In genomic region chr19:19530889-19531288, GRCh38 we compare ENCODE assay signal across 24 cellular contexts. TPM values are rescaled to one million over a fixed set of nuclear protein-coding genes. Genes with fewer than 3 reads are reported as not detected.
DNase-seq lines count a peak whose midpoint lies in the region; ATAC-seq, FAIRE-seq and TF ChIP-seq lines count a peak whose summit lies in the region.
"Had no signal": no experiment of that assay in that cellular context is flagged by ENCODE, and none has a peak within 500 bp of the region (broad histone marks: within the 10 kb centered on the region; RNA-seq: fewer than 3 reads in every experiment).

No MANE protein-coding gene starts in this region.

- TF ChIP-seq EP300 in H1 (IDR thresholded peaks at IDR 0.05; ENCODE audit: borderline replicate concordance in 1 of 2, low read depth in 2 of 2, low read length in 2 of 2) = no peak

- H3K27ac ChIP-seq in IMR-90 (ENCODE audit: insufficient read depth, low read length) (no peak overlapping the region), H1 (ENCODE audit: low read depth, low read length) (no peak overlapping the region)
- H3K27ac ChIP-seq: gastroesophageal sphincter, left ventricle myocardium inferior, psoas muscle, upper lobe of left lung had no signal

- H3K36me3 Mint-ChIP-seq in activated T-cell treated with anti-CD3 and anti-CD28 coated beads, Interleukin-2, amount 50 U/mL, for 24 hours (ENCODE audit: low read depth) = peaks cover 52% of the 10 kb centered on the region
- H3K36me3 Mint-ChIP-seq in stimulated activated effector memory CD8-positive, alpha-beta T cell treated with anti-CD3 and anti-CD28 coated beads, Interleukin-12 subunit alpha, Interleukin-12 subunit beta, amount 100 ng/mL, for 72 hours = peaks cover 50% of the 10 kb centered on the region

- no peak overlapping the region for H3K14ac ChIP-seq in IMR-90 (replicated peaks; ENCODE audit: low read depth, low read length)
- no peak overlapping the region for H3K14ac ChIP-seq in H1 (ENCODE audit: insufficient read length)

- POLR2A ChIA-PET in IMR-90 (lab: Charles Lee; ENCODE audit: unreplicated experiment) = no interaction called here
- POLR2A ChIA-PET in H1 (lab: Charles Lee; ENCODE audit: partially characterized antibody) = interaction anchor here (0.6 to 3.5 kb wide), 9 partner anchors 10 to 452 kb away, joined by 3 to 34 read pairs (median 4); partner anchors contain the start of genes GATAD2A, GMIP, LPAR2 and NDUFA13

- H4K20me1 ChIP-seq in IMR-90 (ENCODE audit: insufficient read depth, low read length) = peaks cover 19% of the 10 kb centered on the region
- H4K20me1 ChIP-seq in H1 (replicated peaks in 1 of 2; ENCODE audit: control insufficient read depth in 1 of 2, insufficient read depth in 2 of 2, low read length in 2 of 2) = peaks cover 3 to 25% of the 10 kb centered on the region in 2 experiments

- H3K36me3 ChIP-seq in IMR-90 (ENCODE audit: control insufficient read depth, insufficient read depth, low read length) (peaks cover 19% of the 10 kb centered on the region; the same call in 1 of the 2 replicates), H1 (ENCODE audit: control insufficient read depth in 2 of 4, insufficient read depth in 4 of 4, low read length in 3 of 4) (peaks cover 0 to 23% (median 10%) of the 10 kb centered on the region in 4 experiments; a peak in 6 of 8 replicates)

- TF ChIP-seq POLR2A in IMR-90 (IDR thresholded peaks at IDR 0.05; ENCODE audit: low read depth, low read length) = no peak
- TF ChIP-seq POLR2A in H1 (IDR thresholded peaks at IDR 0.05; ENCODE audit: control extremely low read depth in 1 of 2, low read depth in 2 of 2, low read length in 2 of 2) = no peak

- H2BK5ac ChIP-seq in IMR-90 (ENCODE audit: low read depth, low read length, poor library complexity, severe bottlenecking) (no peak overlapping the region), H1 (ENCODE audit: low read depth, low read length) (no peak overlapping the region)

- H3K79me1 ChIP-seq in IMR-90 (ENCODE audit: low read depth in 1 of 2, low read length in 2 of 2) (peaks cover 0 to 5% of the 10 kb centered on the region in 2 experiments; a peak in 1 of 4 replicates), H1 (ENCODE audit: low read depth, low read length) (no peaks in the 10 kb centered on the region)

- H3K23ac ChIP-seq in IMR-90 (ENCODE audit: low read depth, low read length) (no peak overlapping the region), H1 (ENCODE audit: insufficient read length) (no peak overlapping the region)

- intact Hi-C loops in IMR-90 (cut with micrococcal nuclease) = no loop called here

- H2AK9ac ChIP-seq in IMR-90 (replicated peaks; ENCODE audit: low read depth, low read length, poor library complexity) = no peak overlapping the region

- H2AFZ ChIP-seq in IMR-90 (replicated peaks; ENCODE audit: low read length, poor library complexity) (no peak overlapping the region), H1 (ENCODE audit: low read length) (no peak overlapping the region)

- no peaks in the 10 kb centered on the region for H3K27me3 Mint-ChIP-seq in activated T-cell treated with anti-CD3 and anti-CD28 coated beads, Interleukin-2, amount 50 U/mL, for 24 hours
- H3K27me3 Mint-ChIP-seq: activated B cell treated with CpG ODN at 0.5 μM for 24 hours; activated CD4-positive, alpha-beta memory T cell treated with anti-CD3 and anti-CD28 coated beads for 36 hours; IgD-negative memory B cell had no signal

- H3K9me1 ChIP-seq in IMR-90 (ENCODE audit: insufficient read depth, low read length) = no peaks in the 10 kb centered on the region

- TF ChIP-seq RAD21 in IMR-90 (IDR thresholded peaks at IDR 0.05; ENCODE audit: low read length) (no peak), H1 (IDR thresholded peaks at IDR 0.05 in 1 of 2, conservative IDR thresholded peaks at IDR 0.05 in 1 of 2; ENCODE audit: low read depth in 2 of 2, low read length in 2 of 2) (no peak)

- in situ Hi-C loops in IMR-90 (cut with MboI; ENCODE audit: low sequenced_read_pairs) = loop anchor here (25.0 kb wide), 1 partner anchor 431 kb away; no protein-coding TSS in a partner anchor

- BruUV-seq in IMR-90 (replicated peaks; lab: Mats Ljungman, UMichigan) = no TSS peak

- no peak for DNase-seq in activated T-cell treated with anti-CD3 and anti-CD28 coated beads, Interleukin-2, amount 50 U/mL, for 24 hours
- no peak for DNase-seq in activated T-cell treated with anti-CD3 and anti-CD28 coated beads, Interleukin-2, amount 50 U/mL, for 48 hours
- no peak for DNase-seq in IMR-90
- DNase-seq in H1 (ENCODE audit: low read depth in 1 of 2, low spot score in 2 of 2) = no peak
- no peak for DNase-seq in stimulated activated effector memory CD8-positive, alpha-beta T cell treated with anti-CD3 and anti-CD28 coated beads, Interleukin-12 subunit alpha, Interleukin-12 subunit beta, amount 100 ng/mL, for 72 hours (ENCODE audit: low spot score in 2 of 2)
- DNase-seq in NCI-H1092 (lab: John Stamatoyannopoulos, UW) = no peak
- no peak for DNase-seq in NCI-H1436 treated with DMSO at 0.1 percent for 48 hours (lab: John Stamatoyannopoulos, UW)
- no peak for DNase-seq in NCI-H774 (lab: John Stamatoyannopoulos, UW)
- DNase-seq: activated B cell treated with CpG ODN at 0.5 μM for 24 hours; activated CD4-positive, alpha-beta memory T cell treated with anti-CD3 and anti-CD28 coated beads for 36 hours; central memory CD4-positive, alpha-beta T cell; left ventricle myocardium inferior; NCI-H1105; NCI-H2081; NCI-H446; psoas muscle; SK-N-SH; T1000 had no signal

- H4K91ac ChIP-seq in IMR-90 (ENCODE audit: insufficient read depth, low read depth, low read length) = no peak overlapping the region
- no peak overlapping the region for H4K91ac ChIP-seq in H1 (replicated peaks; ENCODE audit: insufficient read length, low read length)

- TF ChIP-seq CTCF in IMR-90 (conservative IDR thresholded peaks at IDR 0.05; ENCODE audit: low read depth, low read length) = no peak
- no peak for TF ChIP-seq CTCF in H1 (IDR thresholded peaks at IDR 0.05; ENCODE audit: control extremely low read depth in 1 of 3, insufficient read depth in 1 of 3, low read depth in 1 of 3, low read length in 3 of 3)

- H2BK12ac ChIP-seq in H1 (ENCODE audit: low read depth, low read length) = no peak overlapping the region

- no peak for FAIRE-seq in H1 (lab: Jason Lieb, UNC)
- FAIRE-seq: GM12891, islet of Langerhans had no signal

- no peak overlapping the region for H2AK5ac ChIP-seq in IMR-90 (ENCODE audit: low read depth, low read length)
- no peak overlapping the region for H2AK5ac ChIP-seq in H1 (ENCODE audit: low read depth, low read length)

- H3K4me1 ChIP-seq in IMR-90 (ENCODE audit: control insufficient read depth, insufficient read depth, low read length) (peaks cover 7% of the 10 kb centered on the region), H1 (replicated peaks in 1 of 4; ENCODE audit: control insufficient read depth in 3 of 4, insufficient read depth in 4 of 4, low read length in 3 of 4) (peaks cover 0 to 3% (median 3%) of the 10 kb centered on the region in 4 experiments; a peak in 3 of 7 replicates)
- H3K4me1 ChIP-seq: HAP-1 had no signal

- H3K9ac ChIP-seq in IMR-90 (ENCODE audit: low read depth, low read length) (no peak overlapping the region), H1 (replicated peaks in 1 of 4; ENCODE audit: extremely low read depth in 1 of 4, low read depth in 3 of 4, low read length in 3 of 4) (no peak overlapping the region)
- H3K9ac ChIP-seq: SK-N-SH had no signal

- WGBS in IMR-90 (ENCODE audit: extremely low coverage in 2 of 2, insufficient read length in 1 of 2), 2 experiments = 90% methylated on average over 3 of the region's 4 CpGs; no CpG with 5 or more reads in 1 of the 2 experiments
- WGBS in H1 (ENCODE audit: extremely low coverage in 1 of 2, insufficient coverage in 1 of 2, insufficient read length in 1 of 2, insufficient replicate concordance in 2 of 2, low coverage in 1 of 2, low lambda C conversion rate in 2 of 2, missing lambda C conversion rate in 1 of 2), 2 experiments = 92% methylated on average over 4 of the region's 4 CpGs; no CpG with 5 or more reads in 1 of the 2 experiments

- H2BK120ac ChIP-seq in IMR-90 (ENCODE audit: low read depth, low read length) = no peak overlapping the region
- no peak overlapping the region for H2BK120ac ChIP-seq in H1 (replicated peaks; ENCODE audit: low read depth, low read length)

- H3K27me3 ChIP-seq in IMR-90 (ENCODE audit: control insufficient read depth, insufficient read depth, low read length) = no peaks in the 10 kb centered on the region
- no peaks in the 10 kb centered on the region; a peak in 1 of 7 replicates for H3K27me3 ChIP-seq in H1 (replicated peaks in 1 of 4; ENCODE audit: control insufficient read depth in 3 of 4, extremely low read depth in 1 of 4, insufficient read depth in 3 of 4, low read length in 3 of 4)
- H3K27me3 ChIP-seq: gastroesophageal sphincter, upper lobe of left lung had no signal

- H3K4me1 Mint-ChIP-seq in activated T-cell treated with anti-CD3 and anti-CD28 coated beads, Interleukin-2, amount 50 U/mL, for 24 hours (ENCODE audit: low read depth) = peaks cover 12% of the 10 kb centered on the region
- H3K4me1 Mint-ChIP-seq in stimulated activated effector memory CD8-positive, alpha-beta T cell treated with anti-CD3 and anti-CD28 coated beads, Interleukin-12 subunit alpha, Interleukin-12 subunit beta, amount 100 ng/mL, for 72 hours = peaks cover 20% of the 10 kb centered on the region

- H3K9me3 ChIP-seq in IMR-90 (ENCODE audit: control insufficient read depth, insufficient read depth, low read length) = no peaks in the 10 kb centered on the region
- no peaks in the 10 kb centered on the region for H3K9me3 ChIP-seq in H1 (ENCODE audit: insufficient read depth in 2 of 2, low read depth in 1 of 2, low read length in 1 of 2)
- H3K9me3 ChIP-seq: gastroesophageal sphincter, HAP-1, left ventricle myocardium inferior, psoas muscle, SK-N-SH, upper lobe of left lung had no signal

- no peak overlapping the region for H2BK15ac ChIP-seq in IMR-90 (ENCODE audit: low read depth, low read length)
- H2BK15ac ChIP-seq in H1 (ENCODE audit: low read length) = no peak overlapping the region

- H3K4me2 ChIP-seq in IMR-90 (ENCODE audit: low read depth, low read length) (no peak overlapping the region), H1 (ENCODE audit: insufficient read depth in 1 of 2, low read depth in 2 of 2, low read length in 2 of 2) (no peak overlapping the region)
- H3K4me2 ChIP-seq: SK-N-SH had no signal

- H3K4me3 Mint-ChIP-seq in activated T-cell treated with anti-CD3 and anti-CD28 coated beads, Interleukin-2, amount 50 U/mL, for 24 hours = no peak overlapping the region
- H3K4me3 Mint-ChIP-seq in stimulated activated effector memory CD8-positive, alpha-beta T cell treated with anti-CD3 and anti-CD28 coated beads, Interleukin-12 subunit alpha, Interleukin-12 subunit beta, amount 100 ng/mL, for 72 hours = no peak overlapping the region
- H3K4me3 Mint-ChIP-seq: activated B cell treated with CpG ODN at 0.5 μM for 24 hours; activated CD4-positive, alpha-beta memory T cell treated with anti-CD3 and anti-CD28 coated beads for 36 hours had no signal

- no peaks in the 10 kb centered on the region for H3K9me3 Mint-ChIP-seq in activated T-cell treated with anti-CD3 and anti-CD28 coated beads, Interleukin-2, amount 50 U/mL, for 24 hours
- H3K9me3 Mint-ChIP-seq in stimulated activated effector memory CD8-positive, alpha-beta T cell treated with anti-CD3 and anti-CD28 coated beads, Interleukin-12 subunit alpha, Interleukin-12 subunit beta, amount 100 ng/mL, for 72 hours = no peaks in the 10 kb centered on the region
- H3K9me3 Mint-ChIP-seq: activated B cell treated with CpG ODN at 0.5 μM for 24 hours; activated CD4-positive, alpha-beta memory T cell treated with anti-CD3 and anti-CD28 coated beads for 36 hours; IgD-negative memory B cell had no signal

- H2BK20ac ChIP-seq in IMR-90 (ENCODE audit: low read depth, low read length) = no peak overlapping the region
- no peak overlapping the region for H2BK20ac ChIP-seq in H1 (ENCODE audit: low read length)

- CTCF ChIA-PET in IMR-90 (lab: Yijun Ruan, JAX) (interaction anchor here (1.0 to 1.2 kb wide), 2 partner anchors 21 to 23 kb away, joined by 3 read pairs; no protein-coding TSS in a partner anchor), H1 (lab: Charles Lee; ENCODE audit: partially characterized antibody) (interaction anchor here (0.5 to 6.7 kb wide), 15 partner anchors 9 to 1992 kb away, joined by 3 to 181 read pairs (median 5); partner anchors contain the start of genes GMIP and TSSK6)

- ATAC-seq in IMR-90 (ENCODE audit: low read depth) = 0 out of 2 replicates have a peak, but pooled peaks have one; percentile 1
- no peak for ATAC-seq in stimulated activated effector memory CD8-positive, alpha-beta T cell treated with anti-CD3 and anti-CD28 coated beads, Interleukin-12 subunit alpha, Interleukin-12 subunit beta, amount 100 ng/mL, for 72 hours
- ATAC-seq: gastroesophageal sphincter, psoas muscle had no signal

- dilution Hi-C loops in IMR-90 (cut with HindIII; ENCODE audit: low sequenced_read_pairs, unreplicated experiment) = no loop called here

- no peak overlapping the region for H3K4me3 ChIP-seq in IMR-90 (ENCODE audit: insufficient read depth, low read depth, low read length)
- H3K4me3 ChIP-seq in H1 (ENCODE audit: extremely low read depth in 1 of 4, insufficient read depth in 2 of 4, low read depth in 3 of 4, low read length in 4 of 4) = no peak overlapping the region
- H3K4me3 ChIP-seq: gastroesophageal sphincter, HAP-1, left ventricle myocardium inferior, psoas muscle, upper lobe of left lung had no signal

- peak overlapping the region; percentile 60 for H3K27ac Mint-ChIP-seq in activated T-cell treated with anti-CD3 and anti-CD28 coated beads, Interleukin-2, amount 50 U/mL, for 24 hours
- H3K27ac Mint-ChIP-seq in stimulated activated effector memory CD8-positive, alpha-beta T cell treated with anti-CD3 and anti-CD28 coated beads, Interleukin-12 subunit alpha, Interleukin-12 subunit beta, amount 100 ng/mL, for 72 hours = peak overlapping the region; percentile 85
- H3K27ac Mint-ChIP-seq: activated B cell treated with CpG ODN at 0.5 μM for 24 hours; activated CD4-positive, alpha-beta memory T cell treated with anti-CD3 and anti-CD28 coated beads for 36 hours had no signal

- H4K8ac ChIP-seq in IMR-90 (ENCODE audit: low read depth in 2 of 2, low read length in 2 of 2) (no peak overlapping the region), H1 (ENCODE audit: extremely low read depth, insufficient read depth, low read length) (no peak overlapping the region)

- H3K18ac ChIP-seq in IMR-90 (ENCODE audit: low read depth, low read length) (no peak overlapping the region), H1 (ENCODE audit: extremely low read depth, low read length) (no peak overlapping the region)

- H3K56ac ChIP-seq in IMR-90 (ENCODE audit: extremely low read depth, insufficient read depth, low read length) (no peak overlapping the region), H1 (replicated peaks; ENCODE audit: insufficient read length, low read depth, low read length) (no peak overlapping the region)

- H3K79me2 ChIP-seq in H1 (ENCODE audit: control insufficient read depth in 1 of 2, insufficient read depth in 2 of 2, low read length in 2 of 2) = no peaks in the 10 kb centered on the region

- no peak overlapping the region for H3K4ac ChIP-seq in IMR-90 (ENCODE audit: low read depth, low read length)
- no peak overlapping the region for H3K4ac ChIP-seq in H1 (replicated peaks; ENCODE audit: insufficient read length, low read depth, low read length)

- H3K23me2 ChIP-seq in H1 (ENCODE audit: low read depth, low read length) = no peaks in the 10 kb centered on the region

- no peak overlapping the region for H4K5ac ChIP-seq in IMR-90 (ENCODE audit: low read depth, low read length)
- no peak overlapping the region for H4K5ac ChIP-seq in H1 (ENCODE audit: insufficient read length, low read depth, low read length)

RNA-seq across cellular contexts. Expression of gene YJEFN3, which starts 2.2 kb away (rescaled TPM):
- 0.56 and 0.72 TPM in 2 replicates for total RNA-seq in IMR-90 (2012; rRNA removed)
- polyA plus RNA-seq in IMR-90 (2012; rRNA removed) (4.0 and 4.8 TPM in 2 replicates), H1 (2011; rRNA removed) (9.4 and 17.2 TPM in 2 replicates)
- polyA plus RNA-seq in IMR-90 (2012; cell fraction: cytosol; rRNA removed) = 2.3 and 3.9 TPM in 2 replicates
- polyA plus RNA-seq in IMR-90 (2012; cell fraction: nucleus; rRNA removed; ENCODE audit: low replicate concordance) = 30.3 and 57.8 TPM in 2 replicates
- 5.0 and 5.7 TPM in 2 replicates for total RNA-seq in H1 (2021; fragmentation: NEBNext Ultra II Directional; extraction: Animal tissue kit (Norgen Biotek cat#: 25700))
- 11.9 TPM for polyA plus RNA-seq in H1 (2011; cell fraction: cytosol; rRNA removed)
- polyA plus RNA-seq in H1 (2011; cell fraction: nucleus; rRNA removed) = 42.5 TPM
- polyA plus RNA-seq in H1 (2012, experiment 1 of 2) = 9.3 to 12.5 TPM (median 12.0 TPM) in 4 replicates
- polyA plus RNA-seq in H1 (2012, experiment 2 of 2) = 5.3 TPM
- 5.6 TPM for polyA plus RNA-seq in H1 (2013, experiment 1 of 2)
- polyA plus RNA-seq in H1 (2013, experiment 2 of 2) = 5.0 TPM
- 0.71 and 1.0 TPM in 2 replicates for polyA minus RNA-seq in H1 (2011; rRNA and poly(A)+ RNA removed)
- 1.5 TPM for polyA minus RNA-seq in H1 (2011; cell fraction: cytosol; rRNA and poly(A)+ RNA removed)
- 3.4 TPM for polyA minus RNA-seq in H1 (2011; cell fraction: nucleus; rRNA and poly(A)+ RNA removed)
- polyA plus RNA-seq: IgD-negative memory B cell had no signal

RNA-seq across cellular contexts. Expression of gene CILP2, which starts 7.2 kb away (rescaled TPM):
- total RNA-seq in IMR-90 (2012; rRNA removed) = 0.18 and 0.28 TPM in 2 replicates
- polyA plus RNA-seq in IMR-90 (2012; rRNA removed) (0.87 and 0.96 TPM in 2 replicates), H1 (2011; rRNA removed) (4.4 and 8.2 TPM in 2 replicates)
- 0.65 and 1.2 TPM in 2 replicates for polyA plus RNA-seq in IMR-90 (2012; cell fraction: cytosol; rRNA removed)
- polyA plus RNA-seq in IMR-90 (2012; cell fraction: nucleus; rRNA removed; ENCODE audit: low replicate concordance) = 0.96 and 2.9 TPM in 2 replicates
- total RNA-seq in H1 (2021; fragmentation: NEBNext Ultra II Directional; extraction: Animal tissue kit (Norgen Biotek cat#: 25700)) = 5.8 and 5.9 TPM in 2 replicates
- 4.4 TPM for polyA plus RNA-seq in H1 (2011; cell fraction: cytosol; rRNA removed)
- 11.5 TPM for polyA plus RNA-seq in H1 (2011; cell fraction: nucleus; rRNA removed)
- 2.7 to 4.9 TPM (median 4.1 TPM) in 4 replicates for polyA plus RNA-seq in H1 (2012, experiment 1 of 2)
- 5.0 TPM for polyA plus RNA-seq in H1 (2012, experiment 2 of 2)
- polyA plus RNA-seq in H1 (2013, experiment 1 of 2) = 14.1 TPM
- polyA plus RNA-seq in H1 (2013, experiment 2 of 2) = 10.8 TPM
- polyA minus RNA-seq in H1 (2011; rRNA and poly(A)+ RNA removed) = 1.6 and 1.9 TPM in 2 replicates
- polyA minus RNA-seq in H1 (2011; cell fraction: cytosol; rRNA and poly(A)+ RNA removed) = 4.0 TPM
- 4.1 TPM for polyA minus RNA-seq in H1 (2011; cell fraction: nucleus; rRNA and poly(A)+ RNA removed)
- total RNA-seq: psoas muscle had no signal
- polyA plus RNA-seq: IgD-negative memory B cell had no signal

RNA-seq across cellular contexts. Expression of gene NDUFA13, which starts 14.9 kb away (rescaled TPM):
- 30.6 and 33.6 TPM in 2 replicates for total RNA-seq in IMR-90 (2012; rRNA removed)
- polyA plus RNA-seq in IMR-90 (2012; rRNA removed) (667 and 912 TPM in 2 replicates), H1 (2011; rRNA removed) (1,105 and 1,309 TPM in 2 replicates)
- polyA plus RNA-seq in IMR-90 (2012; cell fraction: cytosol; rRNA removed) = 91.5 and 373 TPM in 2 replicates
- 118 and 386 TPM in 2 replicates for polyA plus RNA-seq in IMR-90 (2012; cell fraction: nucleus; rRNA removed; ENCODE audit: low replicate concordance)
- total RNA-seq in H1 (2021; fragmentation: NEBNext Ultra II Directional; extraction: Animal tissue kit (Norgen Biotek cat#: 25700)) = 413 and 425 TPM in 2 replicates
- polyA plus RNA-seq in H1 (2011; cell fraction: cytosol; rRNA removed) = 1,197 TPM
- polyA plus RNA-seq in H1 (2011; cell fraction: nucleus; rRNA removed) = 627 TPM
- polyA plus RNA-seq in H1 (2012, experiment 1 of 2) = 415 to 713 TPM (median 615 TPM) in 4 replicates
- polyA plus RNA-seq in H1 (2012, experiment 2 of 2) = 1,304 TPM
- polyA plus RNA-seq in H1 (2013, experiment 1 of 2) = 247 TPM
- polyA plus RNA-seq in H1 (2013, experiment 2 of 2) = 247 TPM
- 97.5 and 101 TPM in 2 replicates for polyA minus RNA-seq in H1 (2011; rRNA and poly(A)+ RNA removed)
- 111 TPM for polyA minus RNA-seq in H1 (2011; cell fraction: cytosol; rRNA and poly(A)+ RNA removed)
- 98.8 TPM for polyA minus RNA-seq in H1 (2011; cell fraction: nucleus; rRNA and poly(A)+ RNA removed)

RNA-seq across cellular contexts. Expression of gene TSSK6, which starts 15.5 kb away (rescaled TPM):
- total RNA-seq in IMR-90 (2012; rRNA removed) = 0.56 and 1.3 TPM in 2 replicates
- polyA plus RNA-seq in IMR-90 (2012; rRNA removed) (2.0 and 2.2 TPM in 2 replicates), H1 (2011; rRNA removed) (7.8 and 12.1 TPM in 2 replicates)
- polyA plus RNA-seq in IMR-90 (2012; cell fraction: cytosol; rRNA removed) = 1.7 and 2.5 TPM in 2 replicates
- 0.96 and 4.6 TPM in 2 replicates for polyA plus RNA-seq in IMR-90 (2012; cell fraction: nucleus; rRNA removed; ENCODE audit: low replicate concordance)
- 2.9 and 3.6 TPM in 2 replicates for total RNA-seq in H1 (2021; fragmentation: NEBNext Ultra II Directional; extraction: Animal tissue kit (Norgen Biotek cat#: 25700))
- 6.9 TPM for polyA plus RNA-seq in H1 (2011; cell fraction: cytosol; rRNA removed)
- polyA plus RNA-seq in H1 (2011; cell fraction: nucleus; rRNA removed) = 9.3 TPM
- polyA plus RNA-seq in H1 (2012, experiment 1 of 2) = 2.1 to 4.3 TPM (median 3.4 TPM) in 4 replicates
- 3.8 TPM for polyA plus RNA-seq in H1 (2012, experiment 2 of 2)
- polyA plus RNA-seq in H1 (2013, experiment 1 of 2) = 1.6 TPM
- 1.1 TPM for polyA plus RNA-seq in H1 (2013, experiment 2 of 2)
- polyA minus RNA-seq in H1 (2011; rRNA and poly(A)+ RNA removed) = 1.9 and 2.4 TPM in 2 replicates
- polyA minus RNA-seq in H1 (2011; cell fraction: cytosol; rRNA and poly(A)+ RNA removed) = 2.9 TPM
- polyA minus RNA-seq in H1 (2011; cell fraction: nucleus; rRNA and poly(A)+ RNA removed) = 8.6 TPM

Comparison
In these comparisons a context has a peak if more than half of its experiments do, and no peak if none do; other contexts are left out.
1. RNA of gene NDUFA13, which starts 14.9 kb away (total RNA-seq): 413 to 425 TPM in H1; 30.6 to 33.6 TPM in IMR-90; every median in the first group is over 10 times any median in the second.